Comparison of ENCODE assay signal across 32 cellular contexts in genomic region chr10:74525885-74526284, GRCh38.
"Had no signal": no experiment of that assay in that cellular context is flagged by ENCODE, and none has a peak within 500 bp of the region (broad histone marks: within the 10 kb centered on the region; RNA-seq: fewer than 3 reads in every experiment).

No MANE protein-coding gene starts in this region.

- H3K4me1 ChIP-seq: ascending aorta, breast epithelium, heart left ventricle had no signal

- H3K9me3 ChIP-seq: ascending aorta, breast epithelium, gastrocnemius medialis, heart left ventricle had no signal

- H3K27me3 ChIP-seq: ascending aorta, breast epithelium, cardiac muscle cell, dorsolateral prefrontal cortex, gastrocnemius medialis, heart left ventricle had no signal

- H3K27ac ChIP-seq: ascending aorta, breast epithelium, cardiac muscle cell, coronary artery, dorsolateral prefrontal cortex, gastrocnemius medialis, heart left ventricle had no signal

- ATAC-seq: activated CD4-positive, alpha-beta T cell treated with anti-CD3 and anti-CD28 coated beads for 36 hours; activated CD8-positive, alpha-beta memory T cell treated with anti-CD3 and anti-CD28 coated beads, Interleukin-2, amount 10 ng/mL, durations not matched to agents 7 days and 5 days; activated CD8-positive, alpha-beta T cell treated with anti-CD3 and anti-CD28 coated beads, Interleukin-2, amount 10 ng/mL, durations not matched to agents 7 days and 5 days; activated naive CD4-positive, alpha-beta T cell treated with anti-CD3 and anti-CD28 coated beads, Interleukin-2, amount 50 U/mL, for 72 hours; esophagus mucosa; gastrocnemius medialis; heart left ventricle; T-helper 17 cell had no signal

- DNase-seq: activated CD4-positive, alpha-beta memory T cell treated with anti-CD3 and anti-CD28 coated beads for 36 hours; activated CD4-positive, alpha-beta T cell treated with anti-CD3 and anti-CD28 coated beads for 36 hours; activated CD4-positive, alpha-beta T cell treated with anti-CD3 and anti-CD28 coated beads, Interleukin-2, amount 10 ng/mL, durations not matched to agents 24 days and 14 days; activated CD4-positive, CD25-positive, alpha-beta regulatory T cell; activated CD4-positive, CD25-positive, alpha-beta regulatory T cell treated with anti-CD3 and anti-CD28 coated beads, Interleukin-2, amount 50 U/mL, for 72 hours; activated CD8-positive, alpha-beta memory T cell treated with anti-CD3 and anti-CD28 coated beads, Interleukin-2, amount 10 ng/mL, durations not matched to agents 7 days and 5 days; activated CD8-positive, alpha-beta memory T cell treated with anti-CD3 and anti-CD28 coated beads, Interleukin-2, amount 50 U/mL, for 4 hours; activated CD8-positive, alpha-beta T cell treated with anti-CD3 and anti-CD28 coated beads, Interleukin-2, amount 10 ng/mL, durations not matched to agents 7 days and 5 days; activated effector memory CD4-positive, alpha-beta T cell treated with anti-CD3 and anti-CD28 coated beads, Interleukin-2, amount 50 U/mL, for 16 hours; activated naive CD4-positive, alpha-beta T cell; activated naive CD4-positive, alpha-beta T cell treated with anti-CD3 and anti-CD28 coated beads, Interleukin-2, amount 10 ng/mL, durations not matched to agents 7 days and 5 days; activated naive CD8-positive, alpha-beta T cell treated with anti-CD3 and anti-CD28 coated beads, Interleukin-2, amount 10 ng/mL, durations not matched to agents 7 days and 5 days; activated T-cell treated with anti-CD3 and anti-CD28 coated beads, Interleukin-2, amount 50 U/mL, for 1 hour; activated T-cell treated with anti-CD3 and anti-CD28 coated beads, Interleukin-2, amount 50 U/mL, for 48 hours; central memory CD4-positive, alpha-beta T cell; cerebellar nuclear complex; dorsolateral prefrontal cortex; effector memory CD4-positive, alpha-beta T cell; endodermal cell; foreskin fibroblast; gastrocnemius medialis; glutamatergic neuron; heart left ventricle; T-helper 1 cell; T-helper 17 cell; T1000 had no signal

- H3K4me3 ChIP-seq: ascending aorta, breast epithelium, cardiac muscle cell, coronary artery, dorsolateral prefrontal cortex, gastrocnemius medialis, heart left ventricle had no signal

- H3K36me3 ChIP-seq: ascending aorta, breast epithelium, cardiac muscle cell, gastrocnemius medialis, heart left ventricle had no signal
